ENCODE assay signal across 8 cellular contexts in genomic region chr3:93973160-93974126, GRCh38. TPM values are rescaled to one million over a fixed set of nuclear protein-coding genes. Genes with fewer than 3 reads are reported as not detected.
DNase-seq lines count a peak whose midpoint lies in the region; ATAC-seq, FAIRE-seq and TF ChIP-seq lines count a peak whose summit lies in the region.

TSS of gene PROS1 (minus strand) at chr3:93973896. CDS start at chr3:93973749, 147 bp downstream.

- H2AFZ ChIP-seq in K562 (ENCODE audit: low read depth, low read length), result peak within 1 kb of the TSS; percentile 92

- POLR2A ChIA-PET in K562 (lab: Yijun Ruan, JAX), result interaction anchor here (0.6 to 2.2 kb wide), 7 partner anchors 8 to 91 kb away, joined by 3 to 14 read pairs (median 4); partner anchors contain the start of genes DHFR2 and NSUN3

- DNase-seq in MV-4-11 (lab: John Stamatoyannopoulos, UW) (peak; percentile 80), T-helper 17 cell (peak; percentile 15 to 22 (median 16)), K562 (ENCODE audit: extremely low read depth in 1 of 4, low spot score in 3 of 4) (peak; percentile 60 to 93 (median 70)), hippocampal formation (lab: John Stamatoyannopoulos, UW) (peak; percentile 51 to 63), prostate gland (ENCODE audit: low spot score) (peak; percentile 65), NCI-H128 (lab: John Stamatoyannopoulos, UW; ENCODE audit: unreplicated experiment) (no peak)

- TF ChIP-seq EP300 in K562 (IDR thresholded peaks at IDR 0.05; ENCODE audit: low read length), result peak; percentile 66; the same call in 1 of the 2 replicates

- peak; percentile 61 for TF ChIP-seq POLR2A in K562 (conservative IDR thresholded peaks at IDR 0.05)
- TF ChIP-seq POLR2A in prostate gland (IDR thresholded peaks at IDR 0.05), result no peak

- peak; percentile 14 to 25; a peak in 3 of 4 replicates for TF ChIP-seq RAD21 in K562 (CRISPR knock-in tag; conservative IDR thresholded peaks at IDR 0.05 in 1 of 2, IDR thresholded peaks at IDR 0.05 in 1 of 2)

- H4K20me1 ChIP-seq in K562 (replicated peaks; ENCODE audit: control insufficient read depth, insufficient read depth, low read length), result no peaks in the 10 kb centered on the region

- H3K36me3 Mint-ChIP-seq in T-helper 17 cell (ENCODE audit: low read depth), result no peaks in the 10 kb centered on the region

- peaks cover 38% of the 10 kb centered on the region for H3K79me2 ChIP-seq in K562 (ENCODE audit: control insufficient read depth, insufficient read depth, low read length)

- intact Hi-C loops in K562 (cut with micrococcal nuclease), result loop anchor here (2.0 kb wide), 1 partner anchor 89 kb away; the partner anchor contains the start of genes DHFR2 and NSUN3
- intact Hi-C loops in prostate gland (cut with DNase I), result no loop called here

- peaks cover 8% of the 10 kb centered on the region for H3K4me1 Mint-ChIP-seq in T-helper 17 cell

- BruUV-seq in K562 (replicated peaks; lab: Mats Ljungman, UMichigan), result TSS peak; percentile 51

- H3K4me3 ChIP-seq in GM08714 (ENCODE audit: low read length), result peak within 1 kb of the TSS; percentile 70
- H3K4me3 ChIP-seq in K562, result peak within 1 kb of the TSS; percentile 79
- peak within 1 kb of the TSS; percentile 46 to 51 for H3K4me3 ChIP-seq in prostate gland

- H3K27me3 ChIP-seq in K562 (ENCODE audit: control insufficient read depth in 2 of 2, insufficient read depth in 2 of 2, low read length in 2 of 2) (no peaks in the 10 kb centered on the region), prostate gland (replicated peaks; ENCODE audit: insufficient read depth) (no peaks in the 10 kb centered on the region)

- peak within 1 kb of the TSS; percentile 86 to 91 for H3K9ac ChIP-seq in K562 (ENCODE audit: insufficient read depth in 1 of 2, low read depth in 2 of 2, low read length in 2 of 2)

- H3K9me1 ChIP-seq in K562 (ENCODE audit: control insufficient read depth, insufficient read depth, low read length), result no peaks in the 10 kb centered on the region

- ATAC-seq in HG02588 (IDR thresholded peaks at IDR 0.05; ENCODE audit: unreplicated experiment), result peak; percentile 89
- ATAC-seq in T-helper 17 cell, result peak; percentile 91
- peak; percentile 93 for ATAC-seq in K562

- peaks cover under 1% of the 10 kb centered on the region; the same call in 1 of the 3 replicates for H3K36me3 ChIP-seq in K562 (ENCODE audit: control insufficient read depth, insufficient read depth, low read length)
- no peaks in the 10 kb centered on the region for H3K36me3 ChIP-seq in prostate gland

- CTCF ChIA-PET in K562 (lab: Yijun Ruan, JAX; ENCODE audit: low intra/inter-chr PET ratio), result no interaction called here

- H3K27ac ChIP-seq in K562 (ENCODE audit: extremely low read depth, low read depth, low read length) (peak within 1 kb of the TSS; percentile 92), prostate gland (peak within 1 kb of the TSS; percentile 78 to 86)

- H3K27ac Mint-ChIP-seq in T-helper 17 cell, result no peak within 1 kb of the TSS

- peak within 1 kb of the TSS; percentile 96 for H3K4me2 ChIP-seq in K562 (ENCODE audit: insufficient read depth, low read length)

- WGBS in K562 (ENCODE audit: insufficient coverage, low coverage, missing lambda C conversion rate), result under 1% methylated on average over 21 of the region's 53 CpGs
- 1% methylated on average over 46 of the region's 53 CpGs for WGBS in prostate gland

- FAIRE-seq in K562 (lab: Jason Lieb, UNC), result peak; percentile 95

- H3K4me1 ChIP-seq in K562 (replicated peaks in 1 of 2; ENCODE audit: control insufficient read depth in 2 of 2, insufficient read depth in 2 of 2, low read length in 2 of 2), result peaks cover 11 to 19% of the 10 kb centered on the region in 2 experiments; a peak in 4 of 5 replicates
- no peaks in the 10 kb centered on the region for H3K4me1 ChIP-seq in prostate gland (replicated peaks)

- H3K4me3 Mint-ChIP-seq in T-helper 17 cell, result peak within 1 kb of the TSS; percentile 88

- TF ChIP-seq CTCF in K562 (IDR thresholded peaks at IDR 0.05 in 2 of 3, conservative IDR thresholded peaks at IDR 0.05 in 1 of 3; ENCODE audit: insufficient read depth in 2 of 3, low read depth in 1 of 3, low read length in 3 of 3) (no peak), prostate gland (IDR thresholded peaks at IDR 0.05) (no peak)

- in situ Hi-C loops in K562 (cut with MboI), result no loop called here

- H3K9me3 ChIP-seq in T-helper 17 cell (ENCODE audit: control insufficient read depth, low read length, poor library complexity, severe bottlenecking), result no peaks in the 10 kb centered on the region
- H3K9me3 ChIP-seq in K562 (replicated peaks; ENCODE audit: control insufficient read depth, insufficient read depth, low read depth, low read length), result no peaks in the 10 kb centered on the region
- H3K9me3 ChIP-seq in prostate gland, result no peaks in the 10 kb centered on the region

- H3K27me3 Mint-ChIP-seq in T-helper 17 cell, result peaks cover 19% of the 10 kb centered on the region

TF ChIP-seq in K562, 482 proteins besides CTCF, POLR2A, EP300 and RAD21 (continues in another document):
- TF ChIP-seq NFIC (IDR thresholded peaks at IDR 0.05) (no peak), MAZ (CRISPR knock-in tag; conservative IDR thresholded peaks at IDR 0.05 in 1 of 2, IDR thresholded peaks at IDR 0.05 in 1 of 2) (peak; percentile 66 to 67; a peak in 3 of 4 replicates), JUN (IDR thresholded peaks at IDR 0.05; ENCODE audit: borderline replicate concordance, low read depth, low read length) (0 out of 2 replicates have a peak, but pooled peaks have one; percentile 21), JUN (CRISPR knock-in tag; IDR thresholded peaks at IDR 0.05; ENCODE audit: borderline replicate concordance) (no peak), ZBTB7A (IDR thresholded peaks at IDR 0.05; ENCODE audit: borderline replicate concordance, control insufficient read depth, low read depth, low read length) (peak; percentile 96), ZNF24 (IDR thresholded peaks at IDR 0.05) (peak; percentile 53; the same call in 1 of the 2 replicates), ZNF174 (CRISPR knock-in tag; IDR thresholded peaks at IDR 0.05) (no peak), BCOR (IDR thresholded peaks at IDR 0.05) (no peak), ZBTB17 (CRISPR knock-in tag; IDR thresholded peaks at IDR 0.05) (no peak)

RNA-seq across cellular contexts. Expression of gene PROS1, which starts in this region (rescaled TPM):
- total RNA-seq in T-helper 17 cell (1 to 10 TPM in 1 of 2 donors, under 1 TPM in 1; 0.65 to 7.4 TPM), K562 (2014; rRNA removed) (16.8 and 18.0 TPM in 2 replicates), K562 (2014; rRNA removed; fragmentation: Illumina TruSeq; extraction: Trizol) (31.1 and 35.9 TPM in 2 replicates), K562 (2015; rRNA removed; fragmentation: Illumina TruSeq; extraction: Trizol) (27.9 and 29.7 TPM in 2 replicates), K562 (2021) (22.6 and 22.7 TPM in 2 replicates), prostate gland (10 to 100 TPM; 17.7 to 26.6 TPM)
- total RNA-seq in K562 (2011; cell fraction: chromatin; rRNA removed; ENCODE audit: low replicate concordance), result 22.7 and 61.5 TPM in 2 replicates
- 25.8 and 29.7 TPM in 2 replicates for total RNA-seq in K562 (2011; cell fraction: nucleolus; rRNA removed)
- 52.1 and 61.8 TPM in 2 replicates for total RNA-seq in K562 (2011; cell fraction: nucleoplasm; rRNA removed)
- polyA plus RNA-seq in K562 (2011; rRNA removed) (30.8 and 50.5 TPM in 2 replicates), K562 (2014; fragmentation: Illumina TruSeq; extraction: Trizol) (22.4 and 22.9 TPM in 2 replicates), K562 (2014; fragmentation: Nextera tagmentation; extraction: Ambion mirVana) (1 to 10 TPM; 5.5 to 9.6 TPM), K562 (2014; rRNA removed) (20.1 and 22.1 TPM in 2 replicates)
- polyA plus RNA-seq in K562 (2011; cell fraction: cytosol; rRNA removed), result 11.5 and 13.2 TPM in 2 replicates
- 11.6 and 15.2 TPM in 2 replicates for polyA plus RNA-seq in K562 (2011; cell fraction: nucleus; rRNA removed)
- 23.0 and 23.9 TPM in 2 replicates for polyA plus RNA-seq in K562 (2012)
- 34.6 and 47.0 TPM in 2 replicates for polyA minus RNA-seq in K562 (2011; rRNA and poly(A)+ RNA removed)
- 11.8 and 18.5 TPM in 2 replicates for polyA minus RNA-seq in K562 (2011; cell fraction: cytosol; rRNA and poly(A)+ RNA removed)
- 9.7 and 10.8 TPM in 2 replicates for polyA minus RNA-seq in K562 (2011; cell fraction: nucleus; rRNA and poly(A)+ RNA removed)
